ENCODE assay signal across 29 cellular contexts in genomic region chrX:14717949-14718348, GRCh38.
"Had no signal": no experiment of that assay in that cellular context is flagged by ENCODE, and none has a peak within 500 bp of the region (broad histone marks: within the 10 kb centered on the region; RNA-seq: fewer than 3 reads in every experiment).

No MANE protein-coding gene starts in this region.

- DNase-seq: stimulated activated CD4-positive, alpha-beta T cell treated with anti-CD3 and anti-CD28 coated beads, Interleukin-2, amount 100 ng/mL, for 48 hours; stimulated activated CD4-positive, alpha-beta T cell treated with anti-CD3 and anti-CD28 coated beads, Interleukin-4, amount 100 ng/mL, for 1 hour; stimulated activated CD4-positive, alpha-beta T cell treated with anti-CD3 and anti-CD28 coated beads, Interleukin-4, amount 100 ng/mL, for 24 hours; stimulated activated CD4-positive, alpha-beta T cell treated with anti-CD3 and anti-CD28 coated beads, Interleukin-4, amount 100 ng/mL, for 4 hours; stimulated activated CD8-positive, alpha-beta memory T cell treated with anti-CD3 and anti-CD28 coated beads, Interleukin-4, amount 100 ng/mL, for 48 hours; stimulated activated naive B cell treated with anti-CD40 and anti-IgM and Interleukin-4, amounts not matched to agents 10 μg/mL and 1 μg/mL and 100 μg/mL, for 72 hours; stimulated activated naive CD4-positive, alpha-beta T cell; stimulated activated naive CD4-positive, alpha-beta T cell treated with Interleukin-2 at 50 U/mL for 16 hours; stimulated activated naive CD8-positive, alpha-beta T cell treated with anti-CD3 and anti-CD28 coated beads, Interleukin-15, amount 100 ng/mL, for 72 hours; stimulated activated naive CD8-positive, alpha-beta T cell treated with anti-CD3 and anti-CD28 coated beads, Interleukin-15, Interleukin-2, amounts not matched to agents 100 U/mL and 50 U/mL, for 24 hours; stomach; substantia nigra; testis; thyroid gland; tibial artery; transverse colon; trophoblast cell; upper lobe of left lung; upper lobe of right lung; uterus had no signal

- H3K4me3 Mint-ChIP-seq: stimulated activated effector memory CD8-positive, alpha-beta T cell treated with anti-CD3 and anti-CD28 coated beads, Interleukin-12 subunit alpha, Interleukin-12 subunit beta, amount 100 ng/mL, for 72 hours; stimulated activated memory B cell treated with anti-CD40 and anti-IgM and Interleukin-4, amounts not matched to agents 10 μg/mL and 1 μg/mL and 100 μg/mL, for 72 hours; stimulated activated naive B cell treated with anti-CD40 and anti-IgM and Interleukin-4, amounts not matched to agents 10 μg/mL and 1 μg/mL and 100 μg/mL, for 72 hours; stimulated activated naive CD8-positive, alpha-beta T cell treated with anti-CD3 and anti-CD28 coated beads, Interleukin-15, amount 100 ng/mL, for 72 hours; stimulated activated naive CD8-positive, alpha-beta T cell treated with anti-CD3 and anti-CD28 coated beads, Interleukin-15, Interleukin-2, amounts not matched to agents 100 ng/mL and 50 ng/mL, for 24 hours; type B pancreatic cell had no signal

- H3K27ac ChIP-seq: stomach, suprapubic skin, testis, thoracic aorta, thyroid gland, tibial artery, tibial nerve, transverse colon, upper lobe of left lung, upper lobe of right lung, uterus, vagina had no signal

- H3K27me3 ChIP-seq: stomach, suprapubic skin, testis, tibial artery, tibial nerve, transverse colon, upper lobe of left lung, upper lobe of right lung, uterus, vagina had no signal

- ATAC-seq: stimulated activated effector memory CD8-positive, alpha-beta T cell treated with anti-CD3 and anti-CD28 coated beads, Interleukin-12 subunit alpha, Interleukin-12 subunit beta, amount 100 ng/mL, for 72 hours; stimulated activated memory B cell treated with anti-CD40 and anti-IgM and Interleukin-4, amounts not matched to agents 10 μg/mL and 1 μg/mL and 100 μg/mL, for 72 hours; stimulated activated naive B cell treated with anti-CD40 and anti-IgM and Interleukin-4, amounts not matched to agents 10 μg/mL and 1 μg/mL and 100 μg/mL, for 72 hours; stimulated activated naive CD8-positive, alpha-beta T cell treated with anti-CD3 and anti-CD28 coated beads, Interleukin-15, amount 100 ng/mL, for 72 hours; stimulated activated naive CD8-positive, alpha-beta T cell treated with anti-CD3 and anti-CD28 coated beads, Interleukin-15, Interleukin-2, amounts not matched to agents 100 U/mL and 50 U/mL, for 24 hours; upper lobe of right lung had no signal

- H3K4me1 ChIP-seq: stomach, suprapubic skin, testis, thyroid gland, tibial artery, tibial nerve, transverse colon, upper lobe of left lung, upper lobe of right lung, uterus, vagina had no signal

- H3K9me3 ChIP-seq: stomach, suprapubic skin, testis, thoracic aorta, thyroid gland, tibial artery, tibial nerve, transverse colon, upper lobe of left lung, upper lobe of right lung, uterus, vagina had no signal

- H3K4me1 Mint-ChIP-seq: stimulated activated effector memory CD8-positive, alpha-beta T cell treated with anti-CD3 and anti-CD28 coated beads, Interleukin-12 subunit alpha, Interleukin-12 subunit beta, amount 100 ng/mL, for 72 hours; stimulated activated memory B cell treated with anti-CD40 and anti-IgM and Interleukin-4, amounts not matched to agents 10 μg/mL and 1 μg/mL and 100 μg/mL, for 72 hours; stimulated activated naive B cell treated with anti-CD40 and anti-IgM and Interleukin-4, amounts not matched to agents 10 μg/mL and 1 μg/mL and 100 μg/mL, for 72 hours; stimulated activated naive CD8-positive, alpha-beta T cell treated with anti-CD3 and anti-CD28 coated beads, Interleukin-15, amount 100 ng/mL, for 72 hours had no signal

- H3K27ac Mint-ChIP-seq: stimulated activated effector memory CD8-positive, alpha-beta T cell treated with anti-CD3 and anti-CD28 coated beads, Interleukin-12 subunit alpha, Interleukin-12 subunit beta, amount 100 ng/mL, for 72 hours; stimulated activated memory B cell treated with anti-CD40 and anti-IgM and Interleukin-4, amounts not matched to agents 10 μg/mL and 1 μg/mL and 100 μg/mL, for 72 hours; stimulated activated naive B cell treated with anti-CD40 and anti-IgM and Interleukin-4, amounts not matched to agents 10 μg/mL and 1 μg/mL and 100 μg/mL, for 72 hours; stimulated activated naive CD8-positive, alpha-beta T cell treated with anti-CD3 and anti-CD28 coated beads, Interleukin-15, amount 100 ng/mL, for 72 hours; stimulated activated naive CD8-positive, alpha-beta T cell treated with anti-CD3 and anti-CD28 coated beads, Interleukin-15, Interleukin-2, amounts not matched to agents 100 ng/mL and 50 ng/mL, for 24 hours; type B pancreatic cell had no signal

- H3K36me3 ChIP-seq: stomach, suprapubic skin, thoracic aorta, thyroid gland, tibial artery, tibial nerve, transverse colon, upper lobe of left lung, upper lobe of right lung, uterus, vagina had no signal

- H3K27me3 Mint-ChIP-seq: stimulated activated memory B cell treated with anti-CD40 and anti-IgM and Interleukin-4, amounts not matched to agents 10 μg/mL and 1 μg/mL and 100 μg/mL, for 72 hours; stimulated activated naive B cell treated with anti-CD40 and anti-IgM and Interleukin-4, amounts not matched to agents 10 μg/mL and 1 μg/mL and 100 μg/mL, for 72 hours; stimulated activated naive CD8-positive, alpha-beta T cell treated with anti-CD3 and anti-CD28 coated beads, Interleukin-15, amount 100 ng/mL, for 72 hours; stimulated activated naive CD8-positive, alpha-beta T cell treated with anti-CD3 and anti-CD28 coated beads, Interleukin-15, Interleukin-2, amounts not matched to agents 100 ng/mL and 50 ng/mL, for 24 hours; type B pancreatic cell had no signal

- H3K4me3 ChIP-seq: stomach, suprapubic skin, testis, thoracic aorta, thyroid gland, tibial artery, tibial nerve, transverse colon, upper lobe of left lung, upper lobe of right lung, uterus, vagina had no signal

- H3K36me3 Mint-ChIP-seq: stimulated activated effector memory CD8-positive, alpha-beta T cell treated with anti-CD3 and anti-CD28 coated beads, Interleukin-12 subunit alpha, Interleukin-12 subunit beta, amount 100 ng/mL, for 72 hours; stimulated activated memory B cell treated with anti-CD40 and anti-IgM and Interleukin-4, amounts not matched to agents 10 μg/mL and 1 μg/mL and 100 μg/mL, for 72 hours; stimulated activated naive B cell treated with anti-CD40 and anti-IgM and Interleukin-4, amounts not matched to agents 10 μg/mL and 1 μg/mL and 100 μg/mL, for 72 hours; type B pancreatic cell had no signal

- FAIRE-seq: urothelium cell line had no signal

- H3K9me3 Mint-ChIP-seq: stimulated activated effector memory CD8-positive, alpha-beta T cell treated with anti-CD3 and anti-CD28 coated beads, Interleukin-12 subunit alpha, Interleukin-12 subunit beta, amount 100 ng/mL, for 72 hours; stimulated activated memory B cell treated with anti-CD40 and anti-IgM and Interleukin-4, amounts not matched to agents 10 μg/mL and 1 μg/mL and 100 μg/mL, for 72 hours; stimulated activated naive B cell treated with anti-CD40 and anti-IgM and Interleukin-4, amounts not matched to agents 10 μg/mL and 1 μg/mL and 100 μg/mL, for 72 hours; stimulated activated naive CD8-positive, alpha-beta T cell treated with anti-CD3 and anti-CD28 coated beads, Interleukin-15, amount 100 ng/mL, for 72 hours; stimulated activated naive CD8-positive, alpha-beta T cell treated with anti-CD3 and anti-CD28 coated beads, Interleukin-15, Interleukin-2, amounts not matched to agents 100 ng/mL and 50 ng/mL, for 24 hours; type B pancreatic cell had no signal
